ENCODE assay signal across 12 cellular contexts in the genomic region with DNA sequence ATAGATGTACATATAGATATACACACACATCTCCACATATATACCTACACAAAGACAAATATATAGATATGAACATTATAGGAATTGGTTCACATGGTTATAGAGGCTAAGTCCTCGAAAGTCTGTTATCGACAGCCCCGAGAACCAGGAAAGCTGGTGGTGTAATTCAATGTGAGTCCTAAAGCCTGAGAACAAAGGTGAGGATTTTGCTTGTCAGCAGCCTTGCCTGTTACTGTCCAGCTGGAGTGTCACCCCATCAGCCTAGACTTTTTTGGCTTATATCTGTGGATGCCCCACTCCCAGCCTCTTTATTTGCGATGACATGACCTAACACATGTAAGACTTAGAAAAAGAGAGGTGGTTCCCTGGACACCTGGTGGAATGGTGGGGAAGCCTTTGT.
A peak's percentile ranks its signal among the peaks of the same experiment; 100 is the strongest.
DNase-seq lines count a peak whose midpoint lies in the region; ATAC-seq and TF ChIP-seq lines count a peak whose summit lies in the region.
"Had no signal": no experiment of that assay in that cellular context is flagged by ENCODE, and none has a peak within 500 bp of the region (broad histone marks: within the 10 kb centered on the region; RNA-seq: fewer than 3 reads in every experiment).

No MANE protein-coding gene starts in this region.

- DNase-seq in T-helper 1 cell (no peak), Peyer's patch (no peak), SW 1271 (lab: John Stamatoyannopoulos, UW) (no peak), erythroblast (lab: John Stamatoyannopoulos, UW) (no peak)
- no peak for DNase-seq in natural killer cell treated with Interleukin-12 subunit alpha and Interleukin-12 subunit beta and Interleukin-15 and Interleukin-18, amount 100 ng/mL, for 72 hours (ENCODE audit: low spot score)
- DNase-seq: activated naive CD4-positive, alpha-beta T cell treated with anti-CD3 and anti-CD28 coated beads for 36 hours; NCI-H446; T1000; uterus had no signal

- no peaks in the 10 kb centered on the region for H3K27me3 ChIP-seq in Peyer's patch
- H3K27me3 ChIP-seq: uterus had no signal

- ATAC-seq in HG02840 (IDR thresholded peaks at IDR 0.05; ENCODE audit: low FRiP score, unreplicated experiment) (peak; percentile 4), GM18520 (IDR thresholded peaks at IDR 0.05; ENCODE audit: unreplicated experiment) (no peak)
- ATAC-seq in natural killer cell treated with Interleukin-12 subunit alpha and Interleukin-12 subunit beta and Interleukin-15 and Interleukin-18, amount 100 ng/mL, for 72 hours = no peak

- H3K4me1 ChIP-seq in Peyer's patch = peaks cover 0 to 13% (median 0%) of the 10 kb centered on the region in 4 donors
- H3K4me1 ChIP-seq: uterus had no signal

- no peaks in the 10 kb centered on the region for H3K36me3 ChIP-seq in Peyer's patch
- H3K36me3 ChIP-seq: uterus had no signal

- peak overlapping the region in 3 of 4 donors; percentile 33 to 60 (median 50) for H3K27ac ChIP-seq in Peyer's patch
- H3K27ac ChIP-seq: uterus had no signal

- TF ChIP-seq POLR2A in Peyer's patch (IDR thresholded peaks at IDR 0.05) (no peak), erythroblast (IDR thresholded peaks at IDR 0.05; ENCODE audit: low read length) (no peak)

- no peaks in the 10 kb centered on the region for H3K9me3 Mint-ChIP-seq in T-helper 1 cell treated with Interleukin-12 subunit alpha and Interleukin-12 subunit beta and Interleukin-4 antibody, amounts not matched to agents 30 μg/mL and 1 μg/mL, for 36 hours
- H3K9me3 Mint-ChIP-seq in natural killer cell treated with Interleukin-12 subunit alpha and Interleukin-12 subunit beta and Interleukin-15 and Interleukin-18, amount 100 ng/mL, for 72 hours = no peaks in the 10 kb centered on the region
- H3K9me3 Mint-ChIP-seq: activated naive CD4-positive, alpha-beta T cell treated with anti-CD3 and anti-CD28 coated beads for 36 hours had no signal

- no peaks in the 10 kb centered on the region for H3K36me3 Mint-ChIP-seq in T-helper 1 cell treated with Interleukin-12 subunit alpha and Interleukin-12 subunit beta and Interleukin-4 antibody, amounts not matched to agents 30 μg/mL and 1 μg/mL, for 36 hours (ENCODE audit: low read depth)
- H3K36me3 Mint-ChIP-seq in natural killer cell treated with Interleukin-12 subunit alpha and Interleukin-12 subunit beta and Interleukin-15 and Interleukin-18, amount 100 ng/mL, for 72 hours = no peaks in the 10 kb centered on the region

- H3K4me3 ChIP-seq in Peyer's patch = peak overlapping the region in 2 of 4 donors; percentile 27 to 30
- H3K4me3 ChIP-seq: uterus had no signal

- H3K27me3 Mint-ChIP-seq in T-helper 1 cell treated with Interleukin-12 subunit alpha and Interleukin-12 subunit beta and Interleukin-4 antibody, amounts not matched to agents 30 μg/mL and 1 μg/mL, for 36 hours (ENCODE audit: low read depth) = peaks cover 6% of the 10 kb centered on the region
- peaks cover 2 to 8% of the 10 kb centered on the region in 2 donors for H3K27me3 Mint-ChIP-seq in natural killer cell treated with Interleukin-12 subunit alpha and Interleukin-12 subunit beta and Interleukin-15 and Interleukin-18, amount 100 ng/mL, for 72 hours

- peaks cover 15% of the 10 kb centered on the region for H3K4me1 Mint-ChIP-seq in T-helper 1 cell treated with Interleukin-12 subunit alpha and Interleukin-12 subunit beta and Interleukin-4 antibody, amounts not matched to agents 30 μg/mL and 1 μg/mL, for 36 hours (ENCODE audit: low read depth)
- peaks cover 7 to 8% of the 10 kb centered on the region in 2 donors for H3K4me1 Mint-ChIP-seq in natural killer cell treated with Interleukin-12 subunit alpha and Interleukin-12 subunit beta and Interleukin-15 and Interleukin-18, amount 100 ng/mL, for 72 hours (ENCODE audit: low read depth in 2 of 2)

- H3K9me3 ChIP-seq in Peyer's patch = no peaks in the 10 kb centered on the region
- H3K9me3 ChIP-seq: uterus had no signal

- H3K4me3 Mint-ChIP-seq in T-helper 1 cell treated with Interleukin-12 subunit alpha and Interleukin-12 subunit beta and Interleukin-4 antibody, amounts not matched to agents 30 μg/mL and 1 μg/mL, for 36 hours = no peak overlapping the region
- peak overlapping the region; percentile 73 for H3K4me3 Mint-ChIP-seq in natural killer cell treated with Interleukin-12 subunit alpha and Interleukin-12 subunit beta and Interleukin-15 and Interleukin-18, amount 100 ng/mL, for 72 hours

- TF ChIP-seq CTCF in Peyer's patch (IDR thresholded peaks at IDR 0.05) = no peak

- H3K27ac Mint-ChIP-seq in T-helper 1 cell treated with Interleukin-12 subunit alpha and Interleukin-12 subunit beta and Interleukin-4 antibody, amounts not matched to agents 30 μg/mL and 1 μg/mL, for 36 hours = peak overlapping the region; percentile 85
- peak overlapping the region; percentile 13 to 34 for H3K27ac Mint-ChIP-seq in natural killer cell treated with Interleukin-12 subunit alpha and Interleukin-12 subunit beta and Interleukin-15 and Interleukin-18, amount 100 ng/mL, for 72 hours
